ENCODE assay signal across 8 cellular contexts in genomic region chr12:42349119-42350020, GRCh38. TPM values are rescaled to one million over a fixed set of nuclear protein-coding genes. Genes with fewer than 3 reads are reported as not detected.
A peak's percentile ranks its signal among the peaks of the same experiment; 100 is the strongest.
DNase-seq lines count a peak whose midpoint lies in the region; ATAC-seq, FAIRE-seq and TF ChIP-seq lines count a peak whose summit lies in the region.
"Not testable (repeated sequence)": the region's sequence is repeated elsewhere in the genome, so short reads cannot be mapped to it uniquely, and the experiment has no call there.

No MANE protein-coding gene starts in this region.

- FAIRE-seq in K562 (lab: Jason Lieb, UNC); keratinocyte (lab: Jason Lieb, UNC): not testable (repeated sequence)

- not testable (repeated sequence) for TF ChIP-seq CTCF in 22Rv1 (IDR thresholded peaks at IDR 0.05); HEK293 (tag by site-specific recombination; IDR thresholded peaks at IDR 0.05); K562 (IDR thresholded peaks at IDR 0.05 in 2 of 3, conservative IDR thresholded peaks at IDR 0.05 in 1 of 3; ENCODE audit: insufficient read depth in 2 of 3, low read depth in 1 of 3, low read length in 3 of 3); keratinocyte (optimal IDR thresholded peaks at IDR 0.05 in 1 of 3, IDR thresholded peaks at IDR 0.05 in 1 of 3, conservative IDR thresholded peaks at IDR 0.05 in 1 of 3; ENCODE audit: extremely low read depth in 1 of 3, insufficient read depth in 2 of 3, low read length in 3 of 3); progenitor cell of endocrine pancreas (IDR thresholded peaks at IDR 0.05; ENCODE audit: unreplicated experiment)

- H3K4me3 Mint-ChIP-seq in progenitor cell of endocrine pancreas (ENCODE audit: low read depth) = not testable (repeated sequence)

- CTCF ChIA-PET in HEK293 (lab: Yijun Ruan, JAX) = interaction anchor here (0.5 to 1.0 kb wide), 2 partner anchors 17 to 102 kb away, joined by 3 read pairs; no protein-coding TSS in a partner anchor
- CTCF ChIA-PET in K562 (lab: Yijun Ruan, JAX; ENCODE audit: low intra/inter-chr PET ratio) = not testable (repeated sequence)

- not testable (repeated sequence) for H3K4me1 Mint-ChIP-seq in progenitor cell of endocrine pancreas (ENCODE audit: low read depth)

- H3K27ac ChIP-seq in 22Rv1 (peak overlapping the region; percentile 49), K562 (ENCODE audit: extremely low read depth, low read depth, low read length) (peak overlapping the region; percentile 52; the same call in 1 of the 3 replicates), epithelial cell of prostate (peak overlapping the region; percentile 0), keratinocyte (ENCODE audit: control insufficient read depth, insufficient read depth, low read length) (peak overlapping the region; percentile 79)
- not testable (repeated sequence) for H3K27ac ChIP-seq in HEK293 (ENCODE audit: extremely low read depth, low read depth, low read length)

- TF ChIP-seq EP300 in K562 (IDR thresholded peaks at IDR 0.05; ENCODE audit: low read length) = not testable (repeated sequence)

- not testable (repeated sequence) for TF ChIP-seq RAD21 in K562 (CRISPR knock-in tag; conservative IDR thresholded peaks at IDR 0.05 in 1 of 2, IDR thresholded peaks at IDR 0.05 in 1 of 2)

- not testable (repeated sequence) for TF ChIP-seq POLR2A in K562 (conservative IDR thresholded peaks at IDR 0.05)

- H2AFZ ChIP-seq in K562 (ENCODE audit: low read depth, low read length) = not testable (repeated sequence)
- peak overlapping the region; percentile 30 for H2AFZ ChIP-seq in keratinocyte (ENCODE audit: control insufficient read depth, low read length)

- H3K27me3 Mint-ChIP-seq in progenitor cell of endocrine pancreas = not testable (repeated sequence)

- H3K9me3 Mint-ChIP-seq in progenitor cell of endocrine pancreas (ENCODE audit: low read depth) = not testable (repeated sequence)

- ATAC-seq in K562 (peak; percentile 72), Right ventricle myocardium superior (ENCODE audit: poor library complexity) (peak; percentile 60)

- POLR2A ChIA-PET in HEK293 (lab: Yijun Ruan, JAX); K562 (lab: Yijun Ruan, JAX): not testable (repeated sequence)

- BruUV-seq in K562 (replicated peaks; lab: Mats Ljungman, UMichigan) = not testable (repeated sequence)

- H3K9me1 ChIP-seq in K562 (ENCODE audit: control insufficient read depth, insufficient read depth, low read length); keratinocyte (ENCODE audit: control insufficient read depth, extremely low read depth, insufficient read depth, low read length): not testable (repeated sequence)

- H3K36me3 Mint-ChIP-seq in progenitor cell of endocrine pancreas (ENCODE audit: insufficient read depth) = peaks cover 15% of the 10 kb centered on the region

- WGBS in K562 (ENCODE audit: insufficient coverage, low coverage, missing lambda C conversion rate) = 58% methylated on average over 3 of the region's 16 CpGs

- peak overlapping the region in 1 of 2 experiments; percentile 43; a peak in 1 of 4 replicates for H3K9ac ChIP-seq in K562 (ENCODE audit: insufficient read depth in 1 of 2, low read depth in 2 of 2, low read length in 2 of 2)
- peak overlapping the region; percentile 56 for H3K9ac ChIP-seq in keratinocyte (ENCODE audit: control insufficient read depth, extremely low read depth, insufficient read depth, low read length)

- dilution Hi-C loops in keratinocyte (cut with MboI; ENCODE audit: extremely low pct_ligation_motif_present, low sequenced_read_pairs) = not testable (repeated sequence)

- not testable (repeated sequence) for H3K27me3 ChIP-seq in K562 (ENCODE audit: control insufficient read depth in 2 of 2, insufficient read depth in 2 of 2, low read length in 2 of 2); keratinocyte (ENCODE audit: control insufficient read depth, extremely low read depth, insufficient read depth, low read length)

- H3K27ac Mint-ChIP-seq in progenitor cell of endocrine pancreas = peak overlapping the region; percentile 62

- H3K36me3 ChIP-seq in HEK293 (ENCODE audit: control insufficient read depth in 2 of 2, insufficient read depth in 1 of 2, low read length in 2 of 2) (peaks cover 7 to 14% of the 10 kb centered on the region in 2 experiments; a peak in 2 of 3 replicates), K562 (ENCODE audit: control insufficient read depth, insufficient read depth, low read length) (peaks cover 16% of the 10 kb centered on the region; the same call in 1 of the 3 replicates)
- not testable (repeated sequence) for H3K36me3 ChIP-seq in keratinocyte (ENCODE audit: control insufficient read depth in 2 of 2, extremely low read depth in 1 of 2, insufficient read depth in 2 of 2, low read length in 2 of 2)

- intact Hi-C loops in K562 (cut with micrococcal nuclease); Right ventricle myocardium superior (cut with DNase I): not testable (repeated sequence)

- H4K20me1 ChIP-seq in K562 (replicated peaks; ENCODE audit: control insufficient read depth, insufficient read depth, low read length); keratinocyte (ENCODE audit: control insufficient read depth, extremely low read depth, insufficient read depth, low read length): not testable (repeated sequence)

- not testable (repeated sequence) for H3K4me2 ChIP-seq in K562 (ENCODE audit: insufficient read depth, low read length)
- H3K4me2 ChIP-seq in keratinocyte (ENCODE audit: control insufficient read depth, extremely low read depth, insufficient read depth, low read depth, low read length) = peak overlapping the region; percentile 58

- H3K4me1 ChIP-seq in HEK293 (ENCODE audit: control insufficient read depth, insufficient read depth, low read length); K562 (replicated peaks in 1 of 2; ENCODE audit: control insufficient read depth in 2 of 2, insufficient read depth in 2 of 2, low read length in 2 of 2); keratinocyte (ENCODE audit: control insufficient read depth, extremely low read depth, insufficient read depth, low read length): not testable (repeated sequence)

- peak; percentile 12 for DNase-seq in NCI-H748 (lab: John Stamatoyannopoulos, UW; ENCODE audit: unreplicated experiment)
- not testable (repeated sequence) for DNase-seq in K562 (ENCODE audit: extremely low read depth in 1 of 4, low spot score in 3 of 4); epithelial cell of prostate (ENCODE audit: low read depth, low spot score); Right ventricle myocardium superior; keratinocyte (ENCODE audit: low read depth, low spot score); progenitor cell of endocrine pancreas (ENCODE audit: low spot score, unreplicated experiment)

- not testable (repeated sequence) for H3K9me3 ChIP-seq in HEK293 (ENCODE audit: control insufficient read depth, insufficient read depth, low read depth, low read length); K562 (replicated peaks; ENCODE audit: control insufficient read depth, insufficient read depth, low read depth, low read length); keratinocyte (ENCODE audit: control insufficient read depth, low read depth, low read length)

- H3K79me2 ChIP-seq in K562 (ENCODE audit: control insufficient read depth, insufficient read depth, low read length) (peaks cover 44% of the 10 kb centered on the region), keratinocyte (ENCODE audit: control insufficient read depth, insufficient read depth, low read length) (peaks cover 49% of the 10 kb centered on the region)

- in situ Hi-C loops in K562 (cut with MboI) = loop anchor here (10.0 kb wide), 1 partner anchor 215 kb away; no protein-coding TSS in a partner anchor

- not testable (repeated sequence) for H3K4me3 ChIP-seq in HEK293 (ENCODE audit: low read depth, low read length); K562; keratinocyte (ENCODE audit: control insufficient read depth in 2 of 3, extremely low read depth in 1 of 3, insufficient read depth in 2 of 3, low read depth in 1 of 3, low read length in 3 of 3)

RNA-seq across cellular contexts. Expression of gene PPHLN1, which starts 23.4 kb away (rescaled TPM):
- 57.8 and 125 TPM in 2 replicates for total RNA-seq in K562 (2011; cell fraction: chromatin; rRNA removed; ENCODE audit: low replicate concordance)
- 36.4 and 41.7 TPM in 2 replicates for total RNA-seq in K562 (2011; cell fraction: nucleolus; rRNA removed)
- 71.3 and 122 TPM in 2 replicates for total RNA-seq in K562 (2011; cell fraction: nucleoplasm; rRNA removed)
- total RNA-seq in K562 (2014; rRNA removed) (71.0 and 85.8 TPM in 2 replicates), K562 (2014; rRNA removed; fragmentation: Illumina TruSeq; extraction: Trizol) (93.2 and 111 TPM in 2 replicates), K562 (2015; rRNA removed; fragmentation: Illumina TruSeq; extraction: Trizol) (78.3 and 88.7 TPM in 2 replicates), K562 (2021) (64.2 and 66.3 TPM in 2 replicates), Right ventricle myocardium superior (23.3 TPM), progenitor cell of endocrine pancreas (62.1 and 62.2 TPM in 2 replicates)
- polyA plus RNA-seq in K562 (2011; rRNA removed) (91.7 and 112 TPM in 2 replicates), K562 (2014; fragmentation: Illumina TruSeq; extraction: Trizol) (92.0 and 93.6 TPM in 2 replicates), K562 (2014; fragmentation: Nextera tagmentation; extraction: Ambion mirVana) (100 to 1,000 TPM; 105 to 112 TPM), K562 (2014; rRNA removed) (85.4 and 97.7 TPM in 2 replicates), keratinocyte (57.0 to 95.5 TPM (median 79.5 TPM) in 3 replicates)
- polyA plus RNA-seq in K562 (2011; cell fraction: cytosol; rRNA removed) = 22.8 and 42.0 TPM in 2 replicates
- polyA plus RNA-seq in K562 (2011; cell fraction: nucleus; rRNA removed) = 104 and 117 TPM in 2 replicates
- 48.3 and 66.5 TPM in 2 replicates for polyA plus RNA-seq in K562 (2012)
- 98.5 and 105 TPM in 2 replicates for polyA minus RNA-seq in K562 (2011; rRNA and poly(A)+ RNA removed)
- 24.2 and 27.6 TPM in 2 replicates for polyA minus RNA-seq in K562 (2011; cell fraction: cytosol; rRNA and poly(A)+ RNA removed)
- polyA minus RNA-seq in K562 (2011; cell fraction: nucleus; rRNA and poly(A)+ RNA removed) = 72.6 and 79.0 TPM in 2 replicates
- polyA plus RNA-seq in keratinocyte (2011; ENCODE audit: low read depth) = 67.8 TPM
- 43.8 and 72.2 TPM in 2 replicates for polyA plus RNA-seq in keratinocyte (2011; cell fraction: cytosol; rRNA removed)
- 88.0 and 129 TPM in 2 replicates for polyA plus RNA-seq in keratinocyte (2011; cell fraction: nucleus; rRNA removed)
- polyA plus RNA-seq in keratinocyte (2012; ENCODE audit: low replicate concordance) = 38.5 and 68.0 TPM in 2 replicates
- polyA minus RNA-seq in keratinocyte = 7.4 to 64.3 TPM (median 22.4 TPM) in 3 replicates
- polyA minus RNA-seq in keratinocyte (2011; cell fraction: cytosol; rRNA and poly(A)+ RNA removed) = 32.4 TPM
- 38.4 and 75.8 TPM in 2 replicates for polyA minus RNA-seq in keratinocyte (2011; cell fraction: nucleus; rRNA and poly(A)+ RNA removed)

RNA-seq across cellular contexts. Expression of gene ZCRB1, which starts 23.5 kb away (rescaled TPM):
- 10.0 and 10.6 TPM in 2 replicates for total RNA-seq in K562 (2011; cell fraction: chromatin; rRNA removed; ENCODE audit: low replicate concordance)
- 13.5 and 21.8 TPM in 2 replicates for total RNA-seq in K562 (2011; cell fraction: nucleolus; rRNA removed)
- 12.1 and 13.6 TPM in 2 replicates for total RNA-seq in K562 (2011; cell fraction: nucleoplasm; rRNA removed)
- total RNA-seq in K562 (2014; rRNA removed) (36.0 and 46.5 TPM in 2 replicates), K562 (2014; rRNA removed; fragmentation: Illumina TruSeq; extraction: Trizol) (51.0 and 64.9 TPM in 2 replicates), K562 (2015; rRNA removed; fragmentation: Illumina TruSeq; extraction: Trizol) (57.6 and 66.2 TPM in 2 replicates), K562 (2021) (46.6 and 48.9 TPM in 2 replicates), Right ventricle myocardium superior (59.0 TPM), progenitor cell of endocrine pancreas (50.4 and 54.5 TPM in 2 replicates)
- polyA plus RNA-seq in K562 (2011; rRNA removed) (33.4 and 36.0 TPM in 2 replicates), K562 (2014; fragmentation: Illumina TruSeq; extraction: Trizol) (76.9 and 102 TPM in 2 replicates), K562 (2014; fragmentation: Nextera tagmentation; extraction: Ambion mirVana) (10 to 100 TPM; 60.1 to 65.9 TPM), K562 (2014; rRNA removed) (42.4 and 48.5 TPM in 2 replicates), keratinocyte (29.9 to 41.6 TPM (median 39.1 TPM) in 3 replicates)
- 11.8 and 16.9 TPM in 2 replicates for polyA plus RNA-seq in K562 (2011; cell fraction: cytosol; rRNA removed)
- polyA plus RNA-seq in K562 (2011; cell fraction: nucleus; rRNA removed) = 21.2 and 28.0 TPM in 2 replicates
- polyA plus RNA-seq in K562 (2012) = 74.0 and 74.2 TPM in 2 replicates
- polyA minus RNA-seq in K562 (2011; rRNA and poly(A)+ RNA removed) = 22.9 and 28.4 TPM in 2 replicates
- polyA minus RNA-seq in K562 (2011; cell fraction: cytosol; rRNA and poly(A)+ RNA removed) = 13.4 and 25.2 TPM in 2 replicates
- polyA minus RNA-seq in K562 (2011; cell fraction: nucleus; rRNA and poly(A)+ RNA removed) = 27.6 and 32.0 TPM in 2 replicates
- 150 TPM for polyA plus RNA-seq in keratinocyte (2011; ENCODE audit: low read depth)
- 28.9 and 41.3 TPM in 2 replicates for polyA plus RNA-seq in keratinocyte (2011; cell fraction: cytosol; rRNA removed)
- polyA plus RNA-seq in keratinocyte (2011; cell fraction: nucleus; rRNA removed) = 4.4 and 9.0 TPM in 2 replicates
- polyA plus RNA-seq in keratinocyte (2012; ENCODE audit: low replicate concordance) = 51.3 and 61.9 TPM in 2 replicates
- 11.8 to 21.0 TPM (median 16.4 TPM) in 3 replicates for polyA minus RNA-seq in keratinocyte
- 17.6 TPM for polyA minus RNA-seq in keratinocyte (2011; cell fraction: cytosol; rRNA and poly(A)+ RNA removed)
- 6.0 and 7.4 TPM in 2 replicates for polyA minus RNA-seq in keratinocyte (2011; cell fraction: nucleus; rRNA and poly(A)+ RNA removed)
